Comparison of ENCODE assay signal across 23 cellular contexts in genomic region chr1:210900079-210900478, GRCh38.
DNase-seq lines count a peak whose midpoint lies in the region; ATAC-seq, FAIRE-seq and TF ChIP-seq lines count a peak whose summit lies in the region.
"Had no signal": no experiment of that assay in that cellular context is flagged by ENCODE, and none has a peak within 500 bp of the region (broad histone marks: within the 10 kb centered on the region; RNA-seq: fewer than 3 reads in every experiment).

No MANE protein-coding gene starts in this region.

- H2AFZ ChIP-seq in HepG2 (ENCODE audit: low read length), result no peak overlapping the region

- intact Hi-C loops in HepG2 (cut with micrococcal nuclease; ENCODE audit: unreplicated experiment), result no loop called here
- intact Hi-C loops in testis (cut with DNase I; ENCODE audit: low total_unique reads), result no loop called here

- peaks cover 16% of the 10 kb centered on the region for H3K27me3 Mint-ChIP-seq in endodermal cell (ENCODE audit: insufficient read depth)
- H3K27me3 Mint-ChIP-seq in progenitor cell of endocrine pancreas, result peaks cover 7% of the 10 kb centered on the region
- H3K27me3 Mint-ChIP-seq: CD4-positive, CD25-positive, alpha-beta regulatory T cell had no signal

- BruUV-seq in HepG2 (replicated peaks; lab: Mats Ljungman, UMichigan), result no TSS peak

- H3K27ac ChIP-seq in liver (ENCODE audit: low read depth in 1 of 2, low read length in 2 of 2), result peak overlapping the region; percentile 23 to 35
- no peak overlapping the region for H3K27ac ChIP-seq in HepG2 (ENCODE audit: extremely low read length, insufficient read depth, low read length)
- H3K27ac ChIP-seq in VCaP, result peak overlapping the region; percentile 79
- H3K27ac ChIP-seq in endodermal cell (ENCODE audit: low read depth, low read length), result no peak overlapping the region
- no peak overlapping the region for H3K27ac ChIP-seq in testis
- H3K27ac ChIP-seq: BLaER1, C4-2B had no signal

- CTCF ChIA-PET in HepG2 (lab: Yijun Ruan, JAX; ENCODE audit: low intra/inter-chr PET ratio, low total read pairs), result no interaction called here

- TF ChIP-seq RAD21 in liver (IDR thresholded peaks at IDR 0.05) (no peak), HepG2 (CRISPR knock-in tag; IDR thresholded peaks at IDR 0.05) (no peak)

- H4K20me1 ChIP-seq in HepG2 (ENCODE audit: insufficient read depth, low read length), result no peaks in the 10 kb centered on the region
- H4K20me1 ChIP-seq: BLaER1 had no signal

- in situ Hi-C loops in HepG2 (cut with HindIII; ENCODE audit: extremely low pct_ligation_motif_present, low pct_unique_long_range_greater_than_20kb), result no loop called here

- H3K4me3 Mint-ChIP-seq in endodermal cell (no peak overlapping the region), progenitor cell of endocrine pancreas (ENCODE audit: low read depth) (no peak overlapping the region)
- H3K4me3 Mint-ChIP-seq: B cell; CD4-positive, CD25-positive, alpha-beta regulatory T cell; CD8-positive, alpha-beta T cell; HFFc6 had no signal

- no peaks in the 10 kb centered on the region for H3K9me3 Mint-ChIP-seq in endodermal cell
- no peaks in the 10 kb centered on the region for H3K9me3 Mint-ChIP-seq in progenitor cell of endocrine pancreas (ENCODE audit: low read depth)
- H3K9me3 Mint-ChIP-seq: CD8-positive, alpha-beta T cell; HFFc6 had no signal

- H3K27ac Mint-ChIP-seq in endodermal cell (no peak overlapping the region), progenitor cell of endocrine pancreas (no peak overlapping the region)
- H3K27ac Mint-ChIP-seq: B cell; CD4-positive, CD25-positive, alpha-beta regulatory T cell; CD8-positive, alpha-beta T cell; HFFc6 had no signal

- no peaks in the 10 kb centered on the region for H3K36me3 ChIP-seq in liver (ENCODE audit: control insufficient read depth in 4 of 4, insufficient read depth in 3 of 4, low read depth in 1 of 4, low read length in 3 of 4)
- H3K36me3 ChIP-seq in HepG2 (replicated peaks in 1 of 2; ENCODE audit: control insufficient read depth in 1 of 2, insufficient read depth in 2 of 2, low read length in 2 of 2), result no peaks in the 10 kb centered on the region
- H3K36me3 ChIP-seq in endodermal cell (ENCODE audit: control insufficient read depth, insufficient read depth, low read length), result no peaks in the 10 kb centered on the region
- H3K36me3 ChIP-seq in testis (ENCODE audit: low read depth, missing control alignments), result no peaks in the 10 kb centered on the region
- H3K36me3 ChIP-seq: BLaER1, HAP-1 had no signal

- no peak for FAIRE-seq in HepG2 (lab: Jason Lieb, UNC)
- FAIRE-seq: GM12891, GM18507, H54 had no signal

- ATAC-seq in HepG2 (no peak), HG02973 (IDR thresholded peaks at IDR 0.05; ENCODE audit: unreplicated experiment) (no peak)
- ATAC-seq: CD8-positive, alpha-beta T cell had no signal

- TF ChIP-seq POLR2A in HepG2 (IDR thresholded peaks at IDR 0.05; ENCODE audit: insufficient read depth in 1 of 2, low read depth in 2 of 2, low read length in 2 of 2), result no peak
- no peak for TF ChIP-seq POLR2A in testis (IDR thresholded peaks at IDR 0.05)

- H3K4me1 Mint-ChIP-seq in endodermal cell, result peaks cover 15% of the 10 kb centered on the region
- H3K4me1 Mint-ChIP-seq in progenitor cell of endocrine pancreas (ENCODE audit: low read depth), result peaks cover 6% of the 10 kb centered on the region
- H3K4me1 Mint-ChIP-seq: B cell; CD4-positive, CD25-positive, alpha-beta regulatory T cell had no signal

- no peak overlapping the region for H3K4me2 ChIP-seq in HepG2 (ENCODE audit: low read depth, low read length)
- H3K4me2 ChIP-seq: BLaER1 had no signal

- H3K9me3 ChIP-seq in liver (ENCODE audit: control insufficient read depth in 4 of 4, low read length in 3 of 4) (no peaks in the 10 kb centered on the region), HepG2 (ENCODE audit: low read length) (no peaks in the 10 kb centered on the region), endodermal cell (ENCODE audit: control insufficient read depth, low read length) (no peaks in the 10 kb centered on the region), testis (no peaks in the 10 kb centered on the region)
- H3K9me3 ChIP-seq: BLaER1, Caco-2, HAP-1 had no signal

- H3K36me3 Mint-ChIP-seq in endodermal cell (ENCODE audit: low read depth), result no peaks in the 10 kb centered on the region
- H3K36me3 Mint-ChIP-seq in progenitor cell of endocrine pancreas (ENCODE audit: insufficient read depth), result no peaks in the 10 kb centered on the region
- H3K36me3 Mint-ChIP-seq: CD4-positive, CD25-positive, alpha-beta regulatory T cell; CD8-positive, alpha-beta T cell had no signal

- WGBS in liver, result 24% methylated on average over 2 of the region's 2 CpGs
- WGBS in HepG2 (ENCODE audit: low lambda C conversion rate), result 6% methylated on average over 2 of the region's 2 CpGs
- WGBS in endodermal cell (ENCODE audit: insufficient coverage in 1 of 2, insufficient read length in 1 of 2), 2 experiments, result 82 to 83% methylated on average over 2 of the region's 2 CpGs
- 45 to 52% methylated on average over 2 of the region's 2 CpGs for WGBS in testis, 2 donors

- no peaks in the 10 kb centered on the region for H3K27me3 ChIP-seq in liver (ENCODE audit: control insufficient read depth in 4 of 4, insufficient read depth in 4 of 4, low read length in 3 of 4)
- H3K27me3 ChIP-seq in HepG2 (ENCODE audit: control insufficient read depth in 1 of 2, insufficient read depth in 2 of 2, low read length in 2 of 2), result no peaks in the 10 kb centered on the region
- peaks cover 7% of the 10 kb centered on the region for H3K27me3 ChIP-seq in endodermal cell (ENCODE audit: control insufficient read depth, insufficient read depth, low read length, poor library complexity, severe bottlenecking)
- no peaks in the 10 kb centered on the region for H3K27me3 ChIP-seq in testis
- H3K27me3 ChIP-seq: BLaER1 had no signal

- no peaks in the 10 kb centered on the region for H3K79me2 ChIP-seq in HepG2 (ENCODE audit: insufficient read depth, low read length)

- H3K4me1 ChIP-seq in liver (ENCODE audit: control insufficient read depth in 4 of 4, insufficient read depth in 4 of 4, low read length in 3 of 4) (peaks cover 5 to 15% (median 14%) of the 10 kb centered on the region in 4 donors), HepG2 (ENCODE audit: insufficient read depth, low read length) (no peaks in the 10 kb centered on the region), endodermal cell (ENCODE audit: control insufficient read depth, insufficient read depth, low read length) (peaks cover 4% of the 10 kb centered on the region), testis (no peaks in the 10 kb centered on the region)
- H3K4me1 ChIP-seq: BLaER1, Caco-2, HAP-1 had no signal

- TF ChIP-seq EP300 in HepG2 (IDR thresholded peaks at IDR 0.05; ENCODE audit: low read depth in 2 of 2, low read length in 2 of 2) (no peak), HepG2 (CRISPR knock-in tag; IDR thresholded peaks at IDR 0.05; ENCODE audit: borderline replicate concordance) (no peak)

- no peak for TF ChIP-seq CTCF in liver (IDR thresholded peaks at IDR 0.05; ENCODE audit: low read depth, low read length, missing input control)
- no peak for TF ChIP-seq CTCF in HepG2 (CRISPR knock-in tag; IDR thresholded peaks at IDR 0.05)
- TF ChIP-seq CTCF in VCaP (conservative IDR thresholded peaks at IDR 0.05), result no peak
- TF ChIP-seq CTCF in endodermal cell (conservative IDR thresholded peaks at IDR 0.05), result no peak
- no peak for TF ChIP-seq CTCF in testis (IDR thresholded peaks at IDR 0.05)
- no peak for TF ChIP-seq CTCF in progenitor cell of endocrine pancreas (IDR thresholded peaks at IDR 0.05; ENCODE audit: unreplicated experiment)

- POLR2A ChIA-PET in HepG2 (lab: Yijun Ruan, JAX), result no interaction called here

- H3K4me3 ChIP-seq in liver (ENCODE audit: low read depth in 1 of 3, low read length in 3 of 3), result no peak overlapping the region
- H3K4me3 ChIP-seq in HepG2 (replicated peaks in 1 of 3; ENCODE audit: insufficient read depth in 1 of 3, low read depth in 2 of 3, low read length in 3 of 3), result no peak overlapping the region
- H3K4me3 ChIP-seq in endodermal cell (ENCODE audit: low read length), result peak overlapping the region; percentile 33
- no peak overlapping the region for H3K4me3 ChIP-seq in testis
- H3K4me3 ChIP-seq: BLaER1, HAP-1 had no signal

- DNase-seq in HepG2 (ENCODE audit: low spot score), result no peak
- no peak for DNase-seq in endodermal cell
- peak; percentile 27 for DNase-seq in testis
- no peak for DNase-seq in progenitor cell of endocrine pancreas (ENCODE audit: low spot score, unreplicated experiment)
- no peak for DNase-seq in Kasumi-1 (lab: John Stamatoyannopoulos, UW)
- DNase-seq: Caco-2; CD4-positive, CD25-positive, alpha-beta regulatory T cell; CD8-positive, alpha-beta T cell; DMS153; DMS79 treated with DMSO at 0.1 percent for 48 hours; GF-D8; GOT3; HFFc6 had no signal

- H3K9ac ChIP-seq in liver (ENCODE audit: low read depth in 1 of 2, low read length in 2 of 2) (no peak overlapping the region), HepG2 (ENCODE audit: insufficient read depth, low read depth, low read length) (no peak overlapping the region), endodermal cell (ENCODE audit: extremely low read depth, low read length, poor library complexity, severe bottlenecking) (no peak overlapping the region)
- H3K9ac ChIP-seq: BLaER1 had no signal

TF ChIP-seq in liver, 16 proteins besides CTCF, POLR2A, EP300 and RAD21 (continues in another document):
- TF ChIP-seq YY1 (IDR thresholded peaks at IDR 0.05), result no peak
- no peak for TF ChIP-seq ATF3 (IDR thresholded peaks at IDR 0.05)
- TF ChIP-seq GABPA (IDR thresholded peaks at IDR 0.05 in 1 of 2, conservative IDR thresholded peaks at IDR 0.05 in 1 of 2), result no peak
- TF ChIP-seq SP1 (IDR thresholded peaks at IDR 0.05), result peak; percentile 0
- no peak for TF ChIP-seq RXRA (IDR thresholded peaks at IDR 0.05)
- no peak for TF ChIP-seq MAX (IDR thresholded peaks at IDR 0.05)

TF ChIP-seq in HepG2, 621 proteins besides CTCF, POLR2A, EP300 and RAD21 (continues in another document):
- TF ChIP-seq NR1H2 (CRISPR knock-in tag; IDR thresholded peaks at IDR 0.05; ENCODE audit: borderline replicate concordance, low read depth), result no peak
- TF ChIP-seq ZNF883 (CRISPR knock-in tag; IDR thresholded peaks at IDR 0.05; ENCODE audit: not compliant biosample characterization), result no peak
- no peak for TF ChIP-seq MBD4 (IDR thresholded peaks at IDR 0.05; ENCODE audit: borderline replicate concordance, low read length)
- no peak for TF ChIP-seq GMEB1 (CRISPR knock-in tag; IDR thresholded peaks at IDR 0.05; ENCODE audit: borderline replicate concordance)
- TF ChIP-seq RARA (CRISPR knock-in tag; IDR thresholded peaks at IDR 0.05), result no peak

Comparison
In these comparisons a context has a peak if more than half of its experiments do, and no peak if none do; other contexts are left out.
1. H3K27ac ChIP-seq: peak in liver (2 of 2) and VCaP (single experiment); none in HepG2 (single experiment), endodermal cell (single experiment) and testis (0 of 2).